ENCODE assay signal across 18 cellular contexts in genomic region chr20:1805161-1805581, GRCh38.
DNase-seq lines count a peak whose midpoint lies in the region; ATAC-seq and TF ChIP-seq lines count a peak whose summit lies in the region.
"Had no signal": no experiment of that assay in that cellular context is flagged by ENCODE, and none has a peak within 500 bp of the region (broad histone marks: within the 10 kb centered on the region; RNA-seq: fewer than 3 reads in every experiment).

No MANE protein-coding gene starts in this region.

- H3K18ac ChIP-seq in neuronal stem cell (ENCODE audit: low read length) (no peak overlapping the region), H9 (ENCODE audit: insufficient read length, low read depth, low read length) (no peak overlapping the region)

- H3K36me3 ChIP-seq in Peyer's patch (no peaks in the 10 kb centered on the region), neuronal stem cell (replicated peaks in 1 of 2; ENCODE audit: control insufficient read depth in 2 of 2, insufficient read depth in 2 of 2, low read length in 2 of 2) (no peaks in the 10 kb centered on the region)
- H3K36me3 ChIP-seq: cardiac muscle cell, HAP-1 had no signal

- no peaks in the 10 kb centered on the region for H3K79me1 ChIP-seq in neuronal stem cell (ENCODE audit: low read depth, low read length)
- H3K79me1 ChIP-seq in H9 (ENCODE audit: insufficient read depth, low read depth, low read length, poor library complexity, severe bottlenecking): no peaks in the 10 kb centered on the region

- in situ Hi-C loops in ACHN (cut with HindIII; ENCODE audit: low pct_ligation_motif_present, low pct_unique_long_range_greater_than_20kb, low sequenced_read_pairs): no loop called here

- ATAC-seq in esophagus mucosa: peak; percentile 2
- ATAC-seq in omental fat pad (ENCODE audit: low FRiP score): no peak
- ATAC-seq: activated naive CD8-positive, alpha-beta T cell treated with anti-CD3 and anti-CD28 coated beads, Interleukin-2, amount 50 U/mL, for 24 hours; activated T-helper 17 cell treated with anti-CD3 and anti-CD28 coated beads, Interleukin-2, amount 50 U/mL, for 72 hours; effector memory CD8-positive, alpha-beta T cell had no signal

- no peak overlapping the region for H4K91ac ChIP-seq in neuronal stem cell (ENCODE audit: low read depth, low read length, poor library complexity)
- no peak overlapping the region for H4K91ac ChIP-seq in H9 (ENCODE audit: insufficient read length, low read depth, low read length)

- H3K9me3 Mint-ChIP-seq in H9: no peaks in the 10 kb centered on the region
- H3K9me3 Mint-ChIP-seq: activated B cell treated with CpG ODN at 0.5 μM for 24 hours; activated naive CD8-positive, alpha-beta T cell treated with anti-CD3 and anti-CD28 coated beads, Interleukin-2, amount 50 U/mL, for 24 hours; activated T-helper 17 cell treated with anti-CD3 and anti-CD28 coated beads, Interleukin-2, amount 50 U/mL, for 72 hours; effector memory CD8-positive, alpha-beta T cell; nephron progenitor cell had no signal

- no CpG with 5 or more reads among the region's 4 CpGs for WGBS in neuronal stem cell (ENCODE audit: extremely low coverage in 2 of 2, insufficient read length in 2 of 2, insufficient replicate concordance in 1 of 2), 2 donors
- WGBS in H9 (ENCODE audit: extremely low coverage, insufficient read length, low lambda C conversion rate): no CpG with 5 or more reads among the region's 4 CpGs

- no peak overlapping the region for H3K4ac ChIP-seq in neuronal stem cell (ENCODE audit: low read length)
- H3K4ac ChIP-seq in H9 (ENCODE audit: low read depth, low read length): no peak overlapping the region

- TF ChIP-seq POLR2A in Peyer's patch (IDR thresholded peaks at IDR 0.05): no peak

- H3K27me3 ChIP-seq in Peyer's patch (no peaks in the 10 kb centered on the region), neuronal stem cell (ENCODE audit: control insufficient read depth in 3 of 3, insufficient read depth in 3 of 3, low read depth in 1 of 3, low read length in 3 of 3) (peaks cover 0 to 45% (median 2%) of the 10 kb centered on the region in 3 experiments), H9 (ENCODE audit: insufficient read depth, low read length) (peaks cover 8% of the 10 kb centered on the region; the same call in 1 of the 2 replicates)

- peak; percentile 46 for DNase-seq in ACHN
- peak in 2 of 3 donors; percentile 3 to 27 for DNase-seq in Peyer's patch
- no peak for DNase-seq in neuronal stem cell (ENCODE audit: low spot score)
- DNase-seq in NCI-H526 (lab: John Stamatoyannopoulos, UW): no peak
- DNase-seq in omental fat pad (ENCODE audit: low spot score): no peak
- DNase-seq in H9: no peak
- no peak for DNase-seq in dedifferentiated amniotic fluid mesenchymal stem cell (ENCODE audit: extremely low spot score)
- DNase-seq: activated B cell treated with CpG ODN at 0.5 μM for 24 hours; activated naive CD8-positive, alpha-beta T cell treated with anti-CD3 and anti-CD28 coated beads, Interleukin-2, amount 50 U/mL, for 24 hours; effector memory CD8-positive, alpha-beta T cell; NCI-H1930; NCI-H524 treated with DMSO at 0.1 percent for 48 hours; nephron progenitor cell had no signal

- no peak overlapping the region for H3K4me3 Mint-ChIP-seq in H9
- H3K4me3 Mint-ChIP-seq: activated B cell treated with CpG ODN at 0.5 μM for 24 hours; activated naive CD8-positive, alpha-beta T cell treated with anti-CD3 and anti-CD28 coated beads, Interleukin-2, amount 50 U/mL, for 24 hours; activated T-helper 17 cell treated with anti-CD3 and anti-CD28 coated beads, Interleukin-2, amount 50 U/mL, for 72 hours; effector memory CD8-positive, alpha-beta T cell; nephron progenitor cell had no signal

- H2BK5ac ChIP-seq in neuronal stem cell (ENCODE audit: low read length): no peak overlapping the region
- H2BK5ac ChIP-seq in H9 (ENCODE audit: insufficient read length, low read length): no peak overlapping the region

- peak overlapping the region; percentile 4 for H2BK120ac ChIP-seq in neuronal stem cell (ENCODE audit: low read depth, low read length)
- H2BK120ac ChIP-seq in H9 (ENCODE audit: low read depth, low read length, poor library complexity, severe bottlenecking): no peak overlapping the region

- no peak overlapping the region for H3T11ph ChIP-seq in H9 (ENCODE audit: low read length)

- no peaks in the 10 kb centered on the region for H4K20me1 ChIP-seq in H9 (ENCODE audit: control insufficient read depth, insufficient read depth, insufficient read length)

- no peak overlapping the region for H3K56ac ChIP-seq in H9 (ENCODE audit: insufficient read length, low read depth, low read length)

- H3K9ac ChIP-seq in neuronal stem cell (ENCODE audit: low read depth, low read length, poor library complexity) (no peak overlapping the region), H9 (ENCODE audit: extremely low read depth, insufficient read length, low read length) (no peak overlapping the region)
- H3K9ac ChIP-seq: KMS-11 had no signal

- H3K9me3 ChIP-seq in Peyer's patch: no peaks in the 10 kb centered on the region
- no peaks in the 10 kb centered on the region for H3K9me3 ChIP-seq in neuronal stem cell (replicated peaks in 1 of 2; ENCODE audit: control insufficient read depth in 2 of 2, insufficient read depth in 1 of 2, low read depth in 1 of 2, low read length in 2 of 2)
- H3K9me3 ChIP-seq in H9 (ENCODE audit: control insufficient read depth, low read depth, low read length): no peaks in the 10 kb centered on the region
- H3K9me3 ChIP-seq: HAP-1 had no signal

- no peak overlapping the region for H2BK12ac ChIP-seq in neuronal stem cell (ENCODE audit: low read length)
- H2BK12ac ChIP-seq in H9 (ENCODE audit: insufficient read length, low read depth, low read length): no peak overlapping the region

- no peak overlapping the region for H3K27ac Mint-ChIP-seq in H9
- H3K27ac Mint-ChIP-seq: activated naive CD8-positive, alpha-beta T cell treated with anti-CD3 and anti-CD28 coated beads, Interleukin-2, amount 50 U/mL, for 24 hours; activated T-helper 17 cell treated with anti-CD3 and anti-CD28 coated beads, Interleukin-2, amount 50 U/mL, for 72 hours; effector memory CD8-positive, alpha-beta T cell; nephron progenitor cell had no signal

- H2AFZ ChIP-seq in neuronal stem cell (ENCODE audit: low read length) (no peak overlapping the region), H9 (ENCODE audit: low read length) (no peak overlapping the region)

- H3K79me2 ChIP-seq in H9 (ENCODE audit: insufficient read depth, low read length): no peaks in the 10 kb centered on the region

- H3K23ac ChIP-seq in neuronal stem cell (ENCODE audit: low read depth, low read length, poor library complexity): no peak overlapping the region
- no peak overlapping the region for H3K23ac ChIP-seq in H9 (ENCODE audit: insufficient read length, low read depth, low read length)

- H2BK15ac ChIP-seq in neuronal stem cell (ENCODE audit: low read length): no peak overlapping the region
- H2BK15ac ChIP-seq in H9 (ENCODE audit: low read depth, low read length): no peak overlapping the region

- H3K4me1 ChIP-seq in Peyer's patch (peaks cover 0 to 17% (median 3%) of the 10 kb centered on the region in 4 donors), neuronal stem cell (ENCODE audit: control insufficient read depth in 2 of 2, insufficient read depth in 1 of 2, low read depth in 1 of 2, low read length in 2 of 2) (peaks cover 9 to 10% of the 10 kb centered on the region in 2 donors), H9 (ENCODE audit: insufficient read depth, low read length) (peaks cover 2% of the 10 kb centered on the region; the same call in 1 of the 2 replicates)

- H3K27ac ChIP-seq in Peyer's patch (peak overlapping the region in 1 of 4 donors; percentile 93), neuronal stem cell (replicated peaks; ENCODE audit: low read length) (no peak overlapping the region), H9 (ENCODE audit: insufficient read length, low read depth, low read length) (no peak overlapping the region)
- H3K27ac ChIP-seq: cardiac muscle cell, KMS-11 had no signal

- no peak overlapping the region for H3K4me2 ChIP-seq in neuronal stem cell (ENCODE audit: insufficient read depth, low read length, poor library complexity, severe bottlenecking)
- no peak overlapping the region for H3K4me2 ChIP-seq in H9 (ENCODE audit: insufficient read depth, insufficient read length, low read length)
- H3K4me2 ChIP-seq: KMS-11 had no signal

- H3K4me1 Mint-ChIP-seq in H9: peaks cover 62% of the 10 kb centered on the region in 2 experiments

- H2AK5ac ChIP-seq in neuronal stem cell (ENCODE audit: low read depth, low read length) (peak overlapping the region; percentile 12), H9 (ENCODE audit: insufficient read length, low read length) (no peak overlapping the region)

- peaks cover 13% of the 10 kb centered on the region for H3K23me2 ChIP-seq in H9 (ENCODE audit: insufficient read length, low read depth, low read length, poor library complexity, severe bottlenecking)

- H3K4me3 ChIP-seq in Peyer's patch (no peak overlapping the region), neuronal stem cell (ENCODE audit: low read length in 2 of 2) (no peak overlapping the region)
- H3K4me3 ChIP-seq: cardiac muscle cell, HAP-1 had no signal

- H4K8ac ChIP-seq in neuronal stem cell (ENCODE audit: low read depth, low read length) (no peak overlapping the region), H9 (replicated peaks; ENCODE audit: insufficient read length, low read depth, low read length) (no peak overlapping the region)

- H4K5ac ChIP-seq in H9 (ENCODE audit: insufficient read length, low read depth, low read length): no peak overlapping the region

- H3K14ac ChIP-seq in neuronal stem cell (ENCODE audit: low read length) (no peak overlapping the region), H9 (ENCODE audit: insufficient read depth, low read length) (no peak overlapping the region; the same call in 1 of the 2 replicates)

- H2BK20ac ChIP-seq in H9 (ENCODE audit: low read depth, low read length, poor library complexity, severe bottlenecking): no peak overlapping the region

- TF ChIP-seq CTCF in Peyer's patch (IDR thresholded peaks at IDR 0.05) (no peak), omental fat pad (IDR thresholded peaks at IDR 0.05) (no peak), H9 (conservative IDR thresholded peaks at IDR 0.05) (no peak)

- peaks cover 56% of the 10 kb centered on the region for H3K27me3 Mint-ChIP-seq in H9 (ENCODE audit: low read depth)
- H3K27me3 Mint-ChIP-seq: activated B cell treated with CpG ODN at 0.5 μM for 24 hours had no signal

- no peaks in the 10 kb centered on the region for H3K36me3 Mint-ChIP-seq in H9 (ENCODE audit: insufficient read depth in 1 of 3, low read depth in 3 of 3)

Comparison
In these comparisons a context has a peak if more than half of its experiments do, and no peak if none do; other contexts are left out.
1. DNase-seq: peak in ACHN (single experiment) and Peyer's patch (2 of 3); none in neuronal stem cell (single experiment), NCI-H526 (0 of 2), omental fat pad (single experiment), H9 (single experiment) and dedifferentiated amniotic fluid mesenchymal stem cell (single experiment).